9 cellular contexts compared by ENCODE assay signal in genomic region chr6:8627085-8627861, GRCh38.
DNase-seq lines count a peak whose midpoint lies in the region; ATAC-seq and TF ChIP-seq lines count a peak whose summit lies in the region.
"Had no signal": no experiment of that assay in that cellular context is flagged by ENCODE, and none has a peak within 500 bp of the region (broad histone marks: within the 10 kb centered on the region; RNA-seq: fewer than 3 reads in every experiment).

No MANE protein-coding gene starts in this region.

- H3K36me3 Mint-ChIP-seq in MCF 10A (ENCODE audit: insufficient read depth, unreplicated experiment): no peaks in the 10 kb centered on the region
- H3K36me3 Mint-ChIP-seq in CD8-positive, alpha-beta T cell: no peaks in the 10 kb centered on the region

- H3K27ac Mint-ChIP-seq in MCF 10A (ENCODE audit: low read depth, unreplicated experiment): no peak overlapping the region
- no peak overlapping the region for H3K27ac Mint-ChIP-seq in CD8-positive, alpha-beta T cell

- H3K27ac ChIP-seq in suprapubic skin: peak overlapping the region; percentile 74
- H3K27ac ChIP-seq in CD8-positive, alpha-beta T cell (ENCODE audit: low read depth, low read length): no peak overlapping the region
- H3K27ac ChIP-seq: tibial nerve had no signal

- TF ChIP-seq CTCF in MCF 10A (IDR thresholded peaks at IDR 0.05; ENCODE audit: unreplicated experiment) (no peak), suprapubic skin (IDR thresholded peaks at IDR 0.05) (no peak)
- TF ChIP-seq CTCF in CD8-positive, alpha-beta T cell (IDR thresholded peaks at IDR 0.05): no peak

- intact Hi-C loops in MCF 10A (cut with micrococcal nuclease): loop anchor here (5.0 kb wide), 1 partner anchor 70 kb away; no protein-coding TSS in a partner anchor
- intact Hi-C loops in CD8-positive, alpha-beta T cell (cut with DNase I, micrococcal nuclease): no loop called here

- H3K27me3 Mint-ChIP-seq in MCF 10A (ENCODE audit: insufficient read depth, unreplicated experiment): no peaks in the 10 kb centered on the region
- H3K27me3 Mint-ChIP-seq in CD8-positive, alpha-beta T cell (ENCODE audit: low read depth): no peaks in the 10 kb centered on the region

- H3K4me1 Mint-ChIP-seq in MCF 10A (ENCODE audit: insufficient read depth, unreplicated experiment): no peaks in the 10 kb centered on the region
- no peaks in the 10 kb centered on the region for H3K4me1 Mint-ChIP-seq in CD8-positive, alpha-beta T cell (ENCODE audit: low read depth)

- CTCF ChIA-PET in MCF 10A (lab: Yijun Ruan, JAX): interaction anchor here (0.6 to 2.0 kb wide), 6 partner anchors 10 to 1817 kb away, joined by 3 to 7 read pairs (median 4); no protein-coding TSS in a partner anchor
- CTCF ChIA-PET in CD8-positive, alpha-beta T cell (lab: Charles Lee): no interaction called here

- H3K4me1 ChIP-seq in suprapubic skin: peaks cover under 1% of the 10 kb centered on the region
- no peaks in the 10 kb centered on the region for H3K4me1 ChIP-seq in CD8-positive, alpha-beta T cell (ENCODE audit: insufficient read depth, low read length)
- H3K4me1 ChIP-seq: tibial nerve had no signal

- no TSS peak for BruUV-seq in MCF 10A (replicated peaks; lab: Mats Ljungman, UMichigan)

- peak; percentile 77 for ATAC-seq in GM21619 (IDR thresholded peaks at IDR 0.05; ENCODE audit: unreplicated experiment)
- peak; percentile 84 for ATAC-seq in HG03575 (IDR thresholded peaks at IDR 0.05; ENCODE audit: extremely low read depth, insufficient number of reproducible peaks, low FRiP score, unreplicated experiment)
- no peak for ATAC-seq in CD8-positive, alpha-beta T cell

- DNase-seq in MCF 10A (ENCODE audit: unreplicated experiment) (peak; percentile 94), suprapubic skin (ENCODE audit: low spot score in 2 of 2) (no peak), middle frontal gyrus (ENCODE audit: extremely low spot score, low spot score) (no peak), GM19240 (ENCODE audit: insufficient read length, low spot score) (no peak), NCI-H526 (lab: John Stamatoyannopoulos, UW) (no peak)
- no peak for DNase-seq in CD8-positive, alpha-beta T cell

- 73% methylated on average over 2 of the region's 2 CpGs for WGBS in suprapubic skin

- no peaks in the 10 kb centered on the region for H3K9me3 Mint-ChIP-seq in MCF 10A (ENCODE audit: unreplicated experiment)
- H3K9me3 Mint-ChIP-seq in CD8-positive, alpha-beta T cell: no peaks in the 10 kb centered on the region

- no peaks in the 10 kb centered on the region for H3K9me3 ChIP-seq in suprapubic skin
- H3K9me3 ChIP-seq in CD8-positive, alpha-beta T cell (ENCODE audit: low read length): no peaks in the 10 kb centered on the region

- POLR2A ChIA-PET in MCF 10A (lab: Yijun Ruan, JAX): interaction anchor here (0.5 to 1.8 kb wide), 16 partner anchors 9 to 1802 kb away, joined by 3 to 9 read pairs (median 3); partner anchors contain the start of gene TFAP2A
- POLR2A ChIA-PET in CD8-positive, alpha-beta T cell (lab: Charles Lee): no interaction called here

- no peaks in the 10 kb centered on the region for H3K27me3 ChIP-seq in suprapubic skin
- no peaks in the 10 kb centered on the region for H3K27me3 ChIP-seq in CD8-positive, alpha-beta T cell (ENCODE audit: insufficient read depth, low read length)
- H3K27me3 ChIP-seq: tibial nerve had no signal

- no peak for TF ChIP-seq POLR2A in suprapubic skin (IDR thresholded peaks at IDR 0.05)

- H3K36me3 ChIP-seq in suprapubic skin: no peaks in the 10 kb centered on the region
- no peaks in the 10 kb centered on the region for H3K36me3 ChIP-seq in CD8-positive, alpha-beta T cell (ENCODE audit: insufficient read depth, low read length)
- H3K36me3 ChIP-seq: tibial nerve had no signal

- TF ChIP-seq EP300 in suprapubic skin (IDR thresholded peaks at IDR 0.05): no peak

- H3K4me3 Mint-ChIP-seq in MCF 10A (ENCODE audit: unreplicated experiment): no peak overlapping the region
- H3K4me3 Mint-ChIP-seq in CD8-positive, alpha-beta T cell: no peak overlapping the region

- H3K4me3 ChIP-seq in suprapubic skin: no peak overlapping the region
- no peak overlapping the region for H3K4me3 ChIP-seq in CD8-positive, alpha-beta T cell (ENCODE audit: low read depth, low read length)
- H3K4me3 ChIP-seq: tibial nerve had no signal
